Comparison of ENCODE assay signal across 18 cellular contexts in genomic region chr16:70478169-70478568, GRCh38. TPM values are rescaled to one million over a fixed set of nuclear protein-coding genes. Genes with fewer than 3 reads are reported as not detected.
DNase-seq lines count a peak whose midpoint lies in the region; ATAC-seq, FAIRE-seq and TF ChIP-seq lines count a peak whose summit lies in the region.
"Had no signal": no experiment of that assay in that cellular context is flagged by ENCODE, and none has a peak within 500 bp of the region (broad histone marks: within the 10 kb centered on the region; RNA-seq: fewer than 3 reads in every experiment).

No MANE protein-coding gene starts in this region.

- no peak for FAIRE-seq in HepG2 (lab: Jason Lieb, UNC)

- DNase-seq in natural killer cell (no peak), HepG2 (ENCODE audit: low spot score) (no peak), HuH-7.5 (ENCODE audit: low spot score) (no peak), glomerular visceral epithelial cell (ENCODE audit: extremely low spot score) (no peak)
- DNase-seq in natural killer cell treated with Interleukin-12 subunit alpha and Interleukin-12 subunit beta and Interleukin-15 and Interleukin-18, amount 100 ng/mL, for 72 hours (ENCODE audit: low spot score), result no peak
- DNase-seq in activated T-helper 1 cell treated with anti-CD3 and anti-CD28 coated beads, Interleukin-12 subunit alpha, Interleukin-12 subunit beta, Interleukin-2, Interleukin-4 antibody, amounts not matched to agents 30 ng/mL and 10 ng/mL and 1 ng/mL, durations not matched to agents 14 hours and 24 hours and 36 hours (ENCODE audit: low spot score), result no peak
- DNase-seq: activated CD4-positive, alpha-beta T cell treated with anti-CD3 and anti-CD28 coated beads for 4 hours; foreskin melanocyte; NCI-H2029; SIG-M5; stimulated activated CD4-positive, alpha-beta T cell treated with anti-CD3 and anti-CD28 coated beads, Interleukin-4, amount 100 ng/mL, for 1 hour; T1000 had no signal

- CTCF ChIA-PET in HepG2 (lab: Yijun Ruan, JAX; ENCODE audit: low intra/inter-chr PET ratio, low total read pairs), result no interaction called here

- intact Hi-C loops in natural killer cell (cut with micrococcal nuclease), result no loop called here
- intact Hi-C loops in activated T-helper 1 cell treated with anti-CD3 and anti-CD28 coated beads, Interleukin-12 subunit alpha, Interleukin-12 subunit beta, Interleukin-2, Interleukin-4 antibody, amounts not matched to agents 30 ng/mL and 10 ng/mL and 1 ng/mL, durations not matched to agents 14 hours and 24 hours and 36 hours (cut with micrococcal nuclease), result no loop called here
- intact Hi-C loops in HepG2 (cut with micrococcal nuclease; ENCODE audit: unreplicated experiment), result no loop called here

- no peak overlapping the region for H3K4me3 Mint-ChIP-seq in natural killer cell
- H3K4me3 Mint-ChIP-seq in natural killer cell treated with Interleukin-12 subunit alpha and Interleukin-12 subunit beta and Interleukin-15 and Interleukin-18, amount 100 ng/mL, for 72 hours, result no peak overlapping the region
- no peak overlapping the region for H3K4me3 Mint-ChIP-seq in activated T-helper 1 cell treated with anti-CD3 and anti-CD28 coated beads, Interleukin-12 subunit alpha, Interleukin-12 subunit beta, Interleukin-2, Interleukin-4 antibody, amounts not matched to agents 30 ng/mL and 10 ng/mL and 1 ng/mL, durations not matched to agents 14 hours and 24 hours and 36 hours
- H3K4me3 Mint-ChIP-seq: B cell had no signal

- TF ChIP-seq EP300 in HepG2 (IDR thresholded peaks at IDR 0.05; ENCODE audit: low read depth in 2 of 2, low read length in 2 of 2) (no peak), HepG2 (CRISPR knock-in tag; IDR thresholded peaks at IDR 0.05; ENCODE audit: borderline replicate concordance) (no peak)

- H3K27ac Mint-ChIP-seq in natural killer cell, result peak overlapping the region; percentile 29 to 48
- H3K27ac Mint-ChIP-seq in natural killer cell treated with Interleukin-12 subunit alpha and Interleukin-12 subunit beta and Interleukin-15 and Interleukin-18, amount 100 ng/mL, for 72 hours, result peak overlapping the region in 1 of 2 donors; percentile 86
- peak overlapping the region; percentile 83 for H3K27ac Mint-ChIP-seq in activated T-helper 1 cell treated with anti-CD3 and anti-CD28 coated beads, Interleukin-12 subunit alpha, Interleukin-12 subunit beta, Interleukin-2, Interleukin-4 antibody, amounts not matched to agents 30 ng/mL and 10 ng/mL and 1 ng/mL, durations not matched to agents 14 hours and 24 hours and 36 hours
- H3K27ac Mint-ChIP-seq: B cell had no signal

- POLR2A ChIA-PET in HepG2 (lab: Yijun Ruan, JAX), result interaction anchor here (5.7 kb wide), 1 partner anchor 98 kb away, joined by 28 read pairs; no protein-coding TSS in a partner anchor

- H3K4me2 ChIP-seq in HepG2 (ENCODE audit: low read depth, low read length), result no peak overlapping the region

- TF ChIP-seq POLR2A in HepG2 (IDR thresholded peaks at IDR 0.05; ENCODE audit: insufficient read depth in 1 of 2, low read depth in 2 of 2, low read length in 2 of 2) (no peak), GM18505 (IDR thresholded peaks at IDR 0.05; ENCODE audit: borderline replicate concordance, extremely low read depth, insufficient read depth, insufficient read length) (no peak)

- ATAC-seq in natural killer cell (no peak), HepG2 (no peak), GM18505 (IDR thresholded peaks at IDR 0.05; ENCODE audit: unreplicated experiment) (no peak)
- no peak for ATAC-seq in natural killer cell treated with Interleukin-12 subunit alpha and Interleukin-12 subunit beta and Interleukin-15 and Interleukin-18, amount 100 ng/mL, for 72 hours

- no peaks in the 10 kb centered on the region for H4K20me1 ChIP-seq in HepG2 (ENCODE audit: insufficient read depth, low read length)

- no peaks in the 10 kb centered on the region for H3K27me3 Mint-ChIP-seq in natural killer cell (ENCODE audit: low read depth in 2 of 2)
- H3K27me3 Mint-ChIP-seq in natural killer cell treated with Interleukin-12 subunit alpha and Interleukin-12 subunit beta and Interleukin-15 and Interleukin-18, amount 100 ng/mL, for 72 hours, result no peaks in the 10 kb centered on the region
- H3K27me3 Mint-ChIP-seq in activated T-helper 1 cell treated with anti-CD3 and anti-CD28 coated beads, Interleukin-12 subunit alpha, Interleukin-12 subunit beta, Interleukin-2, Interleukin-4 antibody, amounts not matched to agents 30 ng/mL and 10 ng/mL and 1 ng/mL, durations not matched to agents 14 hours and 24 hours and 36 hours (ENCODE audit: insufficient read depth), result no peaks in the 10 kb centered on the region
- H3K27me3 Mint-ChIP-seq: B cell had no signal

- no peaks in the 10 kb centered on the region for H3K79me2 ChIP-seq in HepG2 (ENCODE audit: insufficient read depth, low read length)

- H3K27ac ChIP-seq in HepG2 (ENCODE audit: extremely low read length, insufficient read depth, low read length), result no peak overlapping the region
- H3K27ac ChIP-seq: epithelial cell of prostate, thoracic aorta had no signal

- peaks cover 12% of the 10 kb centered on the region for H3K4me1 ChIP-seq in HepG2 (ENCODE audit: insufficient read depth, low read length)

- no peaks in the 10 kb centered on the region for H3K36me3 Mint-ChIP-seq in natural killer cell
- no peaks in the 10 kb centered on the region for H3K36me3 Mint-ChIP-seq in natural killer cell treated with Interleukin-12 subunit alpha and Interleukin-12 subunit beta and Interleukin-15 and Interleukin-18, amount 100 ng/mL, for 72 hours
- H3K36me3 Mint-ChIP-seq in activated T-helper 1 cell treated with anti-CD3 and anti-CD28 coated beads, Interleukin-12 subunit alpha, Interleukin-12 subunit beta, Interleukin-2, Interleukin-4 antibody, amounts not matched to agents 30 ng/mL and 10 ng/mL and 1 ng/mL, durations not matched to agents 14 hours and 24 hours and 36 hours (ENCODE audit: low read depth), result peaks cover 23% of the 10 kb centered on the region

- WGBS in HepG2 (ENCODE audit: low lambda C conversion rate), result 95% methylated on average over 8 of the region's 8 CpGs

- no peaks in the 10 kb centered on the region for H3K4me1 Mint-ChIP-seq in natural killer cell
- peaks cover 3 to 9% of the 10 kb centered on the region in 2 donors for H3K4me1 Mint-ChIP-seq in natural killer cell treated with Interleukin-12 subunit alpha and Interleukin-12 subunit beta and Interleukin-15 and Interleukin-18, amount 100 ng/mL, for 72 hours (ENCODE audit: low read depth in 2 of 2)
- H3K4me1 Mint-ChIP-seq in activated T-helper 1 cell treated with anti-CD3 and anti-CD28 coated beads, Interleukin-12 subunit alpha, Interleukin-12 subunit beta, Interleukin-2, Interleukin-4 antibody, amounts not matched to agents 30 ng/mL and 10 ng/mL and 1 ng/mL, durations not matched to agents 14 hours and 24 hours and 36 hours (ENCODE audit: low read depth), result peaks cover 26% of the 10 kb centered on the region
- H3K4me1 Mint-ChIP-seq: B cell had no signal

- H3K9me3 Mint-ChIP-seq in natural killer cell, result no peaks in the 10 kb centered on the region
- no peaks in the 10 kb centered on the region for H3K9me3 Mint-ChIP-seq in natural killer cell treated with Interleukin-12 subunit alpha and Interleukin-12 subunit beta and Interleukin-15 and Interleukin-18, amount 100 ng/mL, for 72 hours
- no peaks in the 10 kb centered on the region for H3K9me3 Mint-ChIP-seq in activated T-helper 1 cell treated with anti-CD3 and anti-CD28 coated beads, Interleukin-12 subunit alpha, Interleukin-12 subunit beta, Interleukin-2, Interleukin-4 antibody, amounts not matched to agents 30 ng/mL and 10 ng/mL and 1 ng/mL, durations not matched to agents 14 hours and 24 hours and 36 hours

- no peaks in the 10 kb centered on the region for H3K27me3 ChIP-seq in HepG2 (ENCODE audit: control insufficient read depth in 1 of 2, insufficient read depth in 2 of 2, low read length in 2 of 2)
- H3K27me3 ChIP-seq: left lung had no signal

- BruUV-seq in HepG2 (replicated peaks; lab: Mats Ljungman, UMichigan), result no TSS peak

- no peak overlapping the region for H2AFZ ChIP-seq in HepG2 (ENCODE audit: low read length)

- no peak overlapping the region for H3K4me3 ChIP-seq in HepG2 (replicated peaks in 1 of 3; ENCODE audit: insufficient read depth in 1 of 3, low read depth in 2 of 3, low read length in 3 of 3)
- H3K4me3 ChIP-seq: left lung, skin epidermis, thoracic aorta had no signal

- H3K9ac ChIP-seq in HepG2 (ENCODE audit: insufficient read depth, low read depth, low read length), result no peak overlapping the region

- TF ChIP-seq CTCF in natural killer cell (IDR thresholded peaks at IDR 0.05), result no peak
- TF ChIP-seq CTCF in HepG2 (CRISPR knock-in tag; IDR thresholded peaks at IDR 0.05), result no peak

- H3K36me3 ChIP-seq in HepG2 (replicated peaks in 1 of 2; ENCODE audit: control insufficient read depth in 1 of 2, insufficient read depth in 2 of 2, low read length in 2 of 2), result peaks cover 21 to 42% of the 10 kb centered on the region in 2 experiments

- TF ChIP-seq RAD21 in HepG2 (CRISPR knock-in tag; IDR thresholded peaks at IDR 0.05), result no peak

- in situ Hi-C loops in HepG2 (cut with HindIII; ENCODE audit: extremely low pct_ligation_motif_present, low pct_unique_long_range_greater_than_20kb), result no loop called here

- no peaks in the 10 kb centered on the region for H3K9me3 ChIP-seq in HepG2 (ENCODE audit: low read length)
- H3K9me3 ChIP-seq: left lung, thoracic aorta had no signal

RNA-seq across cellular contexts. Expression of gene FCSK, which starts 23.8 kb away (rescaled TPM):
- total RNA-seq in natural killer cell (10 to 100 TPM; 28.5 to 33.0 (median 29.6) TPM), HepG2 (2016; rRNA removed; fragmentation: Illumina TruSeq; extraction: Trizol) (4.9 and 9.1 TPM in 2 replicates)
- 10 to 100 TPM; 19.4 to 35.2 TPM for total RNA-seq in natural killer cell treated with Interleukin-12 subunit alpha and Interleukin-12 subunit beta and Interleukin-15 and Interleukin-18, amount 100 ng/mL, for 72 hours
- 19.7 and 21.0 TPM in 2 replicates for total RNA-seq in activated T-helper 1 cell treated with anti-CD3 and anti-CD28 coated beads, Interleukin-12 subunit alpha, Interleukin-12 subunit beta, Interleukin-2, Interleukin-4 antibody, amounts not matched to agents 30 ng/mL and 10 ng/mL and 1 ng/mL, durations not matched to agents 14 hours and 24 hours and 36 hours
- 4.4 and 5.2 TPM in 2 replicates for total RNA-seq in HepG2 (2016; cell fraction: cytosol; rRNA removed; fragmentation: Illumina TruSeq; extraction: Trizol; ENCODE audit: low read depth)
- 4.2 and 8.4 TPM in 2 replicates for total RNA-seq in HepG2 (2016; cell fraction: insoluble cytoplasmic fraction; rRNA removed; fragmentation: Illumina TruSeq; extraction: Trizol)
- total RNA-seq in HepG2 (2016; cell fraction: membrane; rRNA removed; fragmentation: Illumina TruSeq; extraction: Trizol), result 2.6 and 3.0 TPM in 2 replicates
- total RNA-seq in HepG2 (2016; cell fraction: nucleus; rRNA removed; fragmentation: Illumina TruSeq; extraction: Trizol), result 12.1 and 12.8 TPM in 2 replicates
- 15.0 and 19.2 TPM in 2 replicates for polyA plus RNA-seq in HepG2 (2011; rRNA removed)
- polyA plus RNA-seq in HepG2 (2011; cell fraction: cytosol; rRNA removed), result 6.7 and 8.3 TPM in 2 replicates
- 81.8 and 104 TPM in 2 replicates for polyA plus RNA-seq in HepG2 (2011; cell fraction: nucleus; rRNA removed)
- polyA plus RNA-seq in HepG2 (2012), result 6.2 and 6.4 TPM in 2 replicates
- polyA plus RNA-seq in HepG2 (2016; cell fraction: cytosol; fragmentation: Illumina TruSeq; extraction: Trizol; ENCODE audit: low read depth), result 0.53 and 0.70 TPM in 2 replicates
- polyA plus RNA-seq in HepG2 (2016; cell fraction: insoluble cytoplasmic fraction; fragmentation: Illumina TruSeq; extraction: Trizol; ENCODE audit: low read depth), result 3.5 and 3.9 TPM in 2 replicates
- polyA plus RNA-seq in HepG2 (2016; cell fraction: membrane; fragmentation: Illumina TruSeq; extraction: Trizol; ENCODE audit: low read depth), result 1.2 and 1.3 TPM in 2 replicates
- polyA plus RNA-seq in HepG2 (2016; cell fraction: nucleus; fragmentation: Illumina TruSeq; extraction: Trizol; ENCODE audit: insufficient read depth, low read depth), result 28.7 and 33.1 TPM in 2 replicates
- polyA minus RNA-seq in HepG2 (2011; rRNA and poly(A)+ RNA removed; ENCODE audit: low replicate concordance), result 24.8 and 29.5 TPM in 2 replicates
- 4.3 and 5.3 TPM in 2 replicates for polyA minus RNA-seq in HepG2 (2011; cell fraction: cytosol; rRNA and poly(A)+ RNA removed)
- polyA minus RNA-seq in HepG2 (2011; cell fraction: nucleus; rRNA and poly(A)+ RNA removed), result 15.6 and 19.0 TPM in 2 replicates

RNA-seq across cellular contexts. Expression of gene ST3GAL2, which starts 39.3 kb away (rescaled TPM):
- total RNA-seq in natural killer cell, result 10 to 100 TPM; 25.9 to 39.1 (median 36.9) TPM
- total RNA-seq in natural killer cell treated with Interleukin-12 subunit alpha and Interleukin-12 subunit beta and Interleukin-15 and Interleukin-18, amount 100 ng/mL, for 72 hours, result 10 to 100 TPM; 63.0 to 66.0 TPM
- total RNA-seq in activated T-helper 1 cell treated with anti-CD3 and anti-CD28 coated beads, Interleukin-12 subunit alpha, Interleukin-12 subunit beta, Interleukin-2, Interleukin-4 antibody, amounts not matched to agents 30 ng/mL and 10 ng/mL and 1 ng/mL, durations not matched to agents 14 hours and 24 hours and 36 hours, result 35.6 and 37.7 TPM in 2 replicates
- total RNA-seq in HepG2 (2016; rRNA removed; fragmentation: Illumina TruSeq; extraction: Trizol), result 17.8 and 24.9 TPM in 2 replicates
- 3.6 TPM in 2 replicates for total RNA-seq in HepG2 (2016; cell fraction: cytosol; rRNA removed; fragmentation: Illumina TruSeq; extraction: Trizol; ENCODE audit: low read depth)
- total RNA-seq in HepG2 (2016; cell fraction: insoluble cytoplasmic fraction; rRNA removed; fragmentation: Illumina TruSeq; extraction: Trizol), result 15.8 and 25.9 TPM in 2 replicates
- total RNA-seq in HepG2 (2016; cell fraction: membrane; rRNA removed; fragmentation: Illumina TruSeq; extraction: Trizol), result 14.6 and 18.9 TPM in 2 replicates
- total RNA-seq in HepG2 (2016; cell fraction: nucleus; rRNA removed; fragmentation: Illumina TruSeq; extraction: Trizol), result 15.0 and 18.9 TPM in 2 replicates
- polyA plus RNA-seq in HepG2 (2011; rRNA removed), result 16.3 and 17.0 TPM in 2 replicates
- polyA plus RNA-seq in HepG2 (2011; cell fraction: cytosol; rRNA removed), result 10.9 and 15.5 TPM in 2 replicates
- polyA plus RNA-seq in HepG2 (2011; cell fraction: nucleus; rRNA removed), result 14.6 and 16.7 TPM in 2 replicates
- 13.3 and 16.9 TPM in 2 replicates for polyA plus RNA-seq in HepG2 (2012)
- 2.3 and 2.9 TPM in 2 replicates for polyA plus RNA-seq in HepG2 (2016; cell fraction: cytosol; fragmentation: Illumina TruSeq; extraction: Trizol; ENCODE audit: low read depth)
- 20.4 and 21.6 TPM in 2 replicates for polyA plus RNA-seq in HepG2 (2016; cell fraction: insoluble cytoplasmic fraction; fragmentation: Illumina TruSeq; extraction: Trizol; ENCODE audit: low read depth)
- 11.6 and 11.9 TPM in 2 replicates for polyA plus RNA-seq in HepG2 (2016; cell fraction: membrane; fragmentation: Illumina TruSeq; extraction: Trizol; ENCODE audit: low read depth)
- 22.8 and 26.4 TPM in 2 replicates for polyA plus RNA-seq in HepG2 (2016; cell fraction: nucleus; fragmentation: Illumina TruSeq; extraction: Trizol; ENCODE audit: insufficient read depth, low read depth)
- polyA minus RNA-seq in HepG2 (2011; rRNA and poly(A)+ RNA removed; ENCODE audit: low replicate concordance), result 49.4 and 94.6 TPM in 2 replicates
- polyA minus RNA-seq in HepG2 (2011; cell fraction: cytosol; rRNA and poly(A)+ RNA removed), result 25.8 and 27.6 TPM in 2 replicates
- 22.4 and 31.0 TPM in 2 replicates for polyA minus RNA-seq in HepG2 (2011; cell fraction: nucleus; rRNA and poly(A)+ RNA removed)

RNA-seq across cellular contexts. Expression of gene COG4, which starts 45.2 kb away (rescaled TPM):
- 10 to 100 TPM; 29.5 to 44.4 (median 31.6) TPM for total RNA-seq in natural killer cell
- total RNA-seq in natural killer cell treated with Interleukin-12 subunit alpha and Interleukin-12 subunit beta and Interleukin-15 and Interleukin-18, amount 100 ng/mL, for 72 hours, result 10 to 100 TPM; 39.5 to 54.8 TPM
- 42.5 and 44.1 TPM in 2 replicates for total RNA-seq in activated T-helper 1 cell treated with anti-CD3 and anti-CD28 coated beads, Interleukin-12 subunit alpha, Interleukin-12 subunit beta, Interleukin-2, Interleukin-4 antibody, amounts not matched to agents 30 ng/mL and 10 ng/mL and 1 ng/mL, durations not matched to agents 14 hours and 24 hours and 36 hours
- 73.8 and 85.7 TPM in 2 replicates for total RNA-seq in HepG2 (2016; rRNA removed; fragmentation: Illumina TruSeq; extraction: Trizol)
- total RNA-seq in HepG2 (2016; cell fraction: cytosol; rRNA removed; fragmentation: Illumina TruSeq; extraction: Trizol; ENCODE audit: low read depth), result 9.8 and 10.8 TPM in 2 replicates
- 73.6 and 85.8 TPM in 2 replicates for total RNA-seq in HepG2 (2016; cell fraction: insoluble cytoplasmic fraction; rRNA removed; fragmentation: Illumina TruSeq; extraction: Trizol)
- 16.2 and 17.5 TPM in 2 replicates for total RNA-seq in HepG2 (2016; cell fraction: membrane; rRNA removed; fragmentation: Illumina TruSeq; extraction: Trizol)
- 47.2 and 51.5 TPM in 2 replicates for total RNA-seq in HepG2 (2016; cell fraction: nucleus; rRNA removed; fragmentation: Illumina TruSeq; extraction: Trizol)
- 51.1 and 52.7 TPM in 2 replicates for polyA plus RNA-seq in HepG2 (2011; rRNA removed)
- 40.4 and 61.2 TPM in 2 replicates for polyA plus RNA-seq in HepG2 (2011; cell fraction: cytosol; rRNA removed)
- polyA plus RNA-seq in HepG2 (2011; cell fraction: nucleus; rRNA removed), result 138 and 141 TPM in 2 replicates
- 38.9 and 41.3 TPM in 2 replicates for polyA plus RNA-seq in HepG2 (2012)
- 4.5 and 4.8 TPM in 2 replicates for polyA plus RNA-seq in HepG2 (2016; cell fraction: cytosol; fragmentation: Illumina TruSeq; extraction: Trizol; ENCODE audit: low read depth)
- polyA plus RNA-seq in HepG2 (2016; cell fraction: insoluble cytoplasmic fraction; fragmentation: Illumina TruSeq; extraction: Trizol; ENCODE audit: low read depth), result 53.2 and 57.0 TPM in 2 replicates
- polyA plus RNA-seq in HepG2 (2016; cell fraction: membrane; fragmentation: Illumina TruSeq; extraction: Trizol; ENCODE audit: low read depth), result 5.8 and 7.8 TPM in 2 replicates
- 75.3 and 76.0 TPM in 2 replicates for polyA plus RNA-seq in HepG2 (2016; cell fraction: nucleus; fragmentation: Illumina TruSeq; extraction: Trizol; ENCODE audit: insufficient read depth, low read depth)
- 62.6 and 88.2 TPM in 2 replicates for polyA minus RNA-seq in HepG2 (2011; rRNA and poly(A)+ RNA removed; ENCODE audit: low replicate concordance)
- 21.7 and 23.0 TPM in 2 replicates for polyA minus RNA-seq in HepG2 (2011; cell fraction: cytosol; rRNA and poly(A)+ RNA removed)
- 43.4 and 56.8 TPM in 2 replicates for polyA minus RNA-seq in HepG2 (2011; cell fraction: nucleus; rRNA and poly(A)+ RNA removed)

RNA-seq across cellular contexts. Expression of gene SF3B3, which starts 45.4 kb away (rescaled TPM):
- total RNA-seq in natural killer cell (100 to 1,000 TPM; 164 to 220 (median 173) TPM), HepG2 (2016; rRNA removed; fragmentation: Illumina TruSeq; extraction: Trizol) (500 and 817 TPM in 2 replicates)
- 100 to 1,000 TPM; 394 to 560 TPM for total RNA-seq in natural killer cell treated with Interleukin-12 subunit alpha and Interleukin-12 subunit beta and Interleukin-15 and Interleukin-18, amount 100 ng/mL, for 72 hours
- total RNA-seq in activated T-helper 1 cell treated with anti-CD3 and anti-CD28 coated beads, Interleukin-12 subunit alpha, Interleukin-12 subunit beta, Interleukin-2, Interleukin-4 antibody, amounts not matched to agents 30 ng/mL and 10 ng/mL and 1 ng/mL, durations not matched to agents 14 hours and 24 hours and 36 hours, result 532 and 545 TPM in 2 replicates
- total RNA-seq in HepG2 (2016; cell fraction: cytosol; rRNA removed; fragmentation: Illumina TruSeq; extraction: Trizol; ENCODE audit: low read depth), result 52.3 and 54.5 TPM in 2 replicates
- 484 and 682 TPM in 2 replicates for total RNA-seq in HepG2 (2016; cell fraction: insoluble cytoplasmic fraction; rRNA removed; fragmentation: Illumina TruSeq; extraction: Trizol)
- 138 and 170 TPM in 2 replicates for total RNA-seq in HepG2 (2016; cell fraction: membrane; rRNA removed; fragmentation: Illumina TruSeq; extraction: Trizol)
- total RNA-seq in HepG2 (2016; cell fraction: nucleus; rRNA removed; fragmentation: Illumina TruSeq; extraction: Trizol), result 336 and 347 TPM in 2 replicates
- polyA plus RNA-seq in HepG2 (2011; rRNA removed), result 140 and 157 TPM in 2 replicates
- 134 and 147 TPM in 2 replicates for polyA plus RNA-seq in HepG2 (2011; cell fraction: cytosol; rRNA removed)
- polyA plus RNA-seq in HepG2 (2011; cell fraction: nucleus; rRNA removed), result 150 and 189 TPM in 2 replicates
- polyA plus RNA-seq in HepG2 (2012), result 211 and 269 TPM in 2 replicates
- polyA plus RNA-seq in HepG2 (2016; cell fraction: cytosol; fragmentation: Illumina TruSeq; extraction: Trizol; ENCODE audit: low read depth), result 31.7 and 36.7 TPM in 2 replicates
- polyA plus RNA-seq in HepG2 (2016; cell fraction: insoluble cytoplasmic fraction; fragmentation: Illumina TruSeq; extraction: Trizol; ENCODE audit: low read depth), result 551 and 651 TPM in 2 replicates
- polyA plus RNA-seq in HepG2 (2016; cell fraction: membrane; fragmentation: Illumina TruSeq; extraction: Trizol; ENCODE audit: low read depth), result 103 and 131 TPM in 2 replicates
- 452 and 475 TPM in 2 replicates for polyA plus RNA-seq in HepG2 (2016; cell fraction: nucleus; fragmentation: Illumina TruSeq; extraction: Trizol; ENCODE audit: insufficient read depth, low read depth)
- 774 and 825 TPM in 2 replicates for polyA minus RNA-seq in HepG2 (2011; rRNA and poly(A)+ RNA removed; ENCODE audit: low replicate concordance)
- 152 and 162 TPM in 2 replicates for polyA minus RNA-seq in HepG2 (2011; cell fraction: cytosol; rRNA and poly(A)+ RNA removed)
- polyA minus RNA-seq in HepG2 (2011; cell fraction: nucleus; rRNA and poly(A)+ RNA removed), result 238 and 284 TPM in 2 replicates
